Comparison of ENCODE assay signal across 21 cellular contexts in the genomic region with DNA sequence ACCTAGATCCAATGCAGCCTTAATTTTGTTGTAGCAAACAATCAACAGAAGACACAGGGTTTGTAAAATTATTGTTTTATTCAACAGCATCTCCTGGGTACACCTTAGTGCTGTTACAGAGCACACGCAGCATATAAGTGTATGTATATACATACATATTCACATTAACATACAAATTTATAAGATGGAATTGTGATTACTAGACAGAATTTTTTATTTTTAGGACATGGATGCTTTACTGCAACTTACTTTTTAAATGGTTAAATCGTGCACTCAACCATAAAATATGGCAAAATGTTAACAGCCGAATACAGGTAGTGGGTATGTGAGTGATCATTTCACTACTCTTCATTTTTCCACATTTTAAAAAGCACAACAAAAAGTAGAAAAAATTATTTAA. TPM values are rescaled to one million over a fixed set of nuclear protein-coding genes. Genes with fewer than 3 reads are reported as not detected.
DNase-seq lines count a peak whose midpoint lies in the region; ATAC-seq, FAIRE-seq and TF ChIP-seq lines count a peak whose summit lies in the region.
"Had no signal": no experiment of that assay in that cellular context is flagged by ENCODE, and none has a peak within 500 bp of the region (broad histone marks: within the 10 kb centered on the region; RNA-seq: fewer than 3 reads in every experiment).

No MANE protein-coding gene starts in this region.

- H3K4me2 ChIP-seq in HepG2 (ENCODE audit: low read depth, low read length): no peak overlapping the region
- H3K4me2 ChIP-seq: BLaER1 treated with 17β-estradiol and CSF1 and Interleukin-3, amounts not matched to agents 10 nM and 100 nM had no signal

- POLR2A ChIA-PET in HepG2 (lab: Yijun Ruan, JAX): interaction anchor here (1.7 kb wide), 1 partner anchor 16 kb away, joined by 7 read pairs; the partner anchor contains the start of gene HEATR5A

- no TSS peak for BruUV-seq in HepG2 (replicated peaks; lab: Mats Ljungman, UMichigan)

- FAIRE-seq in HepG2 (lab: Jason Lieb, UNC) (no peak), HTR-8/SVneo (lab: Jason Lieb, UNC) (peak; percentile 80)
- FAIRE-seq: D721Med, GM12891, GM19239 had no signal

- DNase-seq in HepG2 (ENCODE audit: low spot score) (no peak), right lobe of liver (no peak), HTR-8/SVneo (ENCODE audit: insufficient read length, low spot score) (no peak), dorsolateral prefrontal cortex (no peak), GOT3 (lab: John Stamatoyannopoulos, UW) (no peak)
- DNase-seq: ACHN; AML-193; Caco-2; Calu3; CD4-positive, alpha-beta T cell; CD8-positive, alpha-beta T cell; DMS79 treated with DMSO at 0.1 percent for 48 hours; GF-D8 had no signal

- 97% methylated on average over 3 of the region's 3 CpGs for WGBS in HepG2 (ENCODE audit: low lambda C conversion rate)
- WGBS in right lobe of liver (ENCODE audit: insufficient coverage, low coverage, low lambda C conversion rate, missing lambda C conversion rate): 98% methylated on average over 3 of the region's 3 CpGs

- H3K9ac ChIP-seq in HepG2 (ENCODE audit: insufficient read depth, low read depth, low read length): no peak overlapping the region
- H3K9ac ChIP-seq: BLaER1 treated with 17β-estradiol and CSF1 and Interleukin-3, amounts not matched to agents 10 nM and 100 nM had no signal

- TF ChIP-seq CTCF in HepG2 (CRISPR knock-in tag; IDR thresholded peaks at IDR 0.05): no peak
- TF ChIP-seq CTCF in right lobe of liver (IDR thresholded peaks at IDR 0.05): no peak
- TF ChIP-seq CTCF in VCaP (conservative IDR thresholded peaks at IDR 0.05): no peak
- no peak for TF ChIP-seq CTCF in dorsolateral prefrontal cortex (IDR thresholded peaks at IDR 0.05 in 54 of 56, conservative IDR thresholded peaks at IDR 0.05 in 2 of 56; ENCODE audit: low read depth in 1 of 56, partially characterized antibody in 56 of 56)

- ATAC-seq in HepG2 (no peak), right lobe of liver (no peak), GM18511 (IDR thresholded peaks at IDR 0.05; ENCODE audit: unreplicated experiment) (no peak)
- ATAC-seq: CD8-positive, alpha-beta T cell had no signal

- no peaks in the 10 kb centered on the region for H4K20me1 ChIP-seq in HepG2 (ENCODE audit: insufficient read depth, low read length)

- TF ChIP-seq POLR2A in HepG2 (IDR thresholded peaks at IDR 0.05; ENCODE audit: insufficient read depth in 1 of 2, low read depth in 2 of 2, low read length in 2 of 2): no peak
- no peak for TF ChIP-seq POLR2A in right lobe of liver (IDR thresholded peaks at IDR 0.05)

- H3K79me2 ChIP-seq in HepG2 (ENCODE audit: insufficient read depth, low read length): peaks cover 15% of the 10 kb centered on the region

- TF ChIP-seq RAD21 in HepG2 (CRISPR knock-in tag; IDR thresholded peaks at IDR 0.05): no peak

- peaks cover 4 to 28% of the 10 kb centered on the region in 2 experiments for H3K36me3 ChIP-seq in HepG2 (replicated peaks in 1 of 2; ENCODE audit: control insufficient read depth in 1 of 2, insufficient read depth in 2 of 2, low read length in 2 of 2)
- peaks cover 0 to 6% (median 0%) of the 10 kb centered on the region in 4 donors for H3K36me3 ChIP-seq in right lobe of liver

- CTCF ChIA-PET in HepG2 (lab: Yijun Ruan, JAX; ENCODE audit: low intra/inter-chr PET ratio, low total read pairs): no interaction called here

- TF ChIP-seq EP300 in HepG2 (IDR thresholded peaks at IDR 0.05; ENCODE audit: low read depth in 2 of 2, low read length in 2 of 2) (no peak), HepG2 (CRISPR knock-in tag; IDR thresholded peaks at IDR 0.05; ENCODE audit: borderline replicate concordance) (no peak)

- no peaks in the 10 kb centered on the region for H3K27me3 ChIP-seq in HepG2 (ENCODE audit: control insufficient read depth in 1 of 2, insufficient read depth in 2 of 2, low read length in 2 of 2)
- no peaks in the 10 kb centered on the region for H3K27me3 ChIP-seq in right lobe of liver
- H3K27me3 ChIP-seq in dorsolateral prefrontal cortex: no peaks in the 10 kb centered on the region
- H3K27me3 ChIP-seq: BLaER1 treated with 17β-estradiol and CSF1 and Interleukin-3, amounts not matched to agents 10 nM and 100 nM had no signal

- peaks cover 6% of the 10 kb centered on the region for H3K4me1 ChIP-seq in HepG2 (ENCODE audit: insufficient read depth, low read length)
- no peaks in the 10 kb centered on the region for H3K4me1 ChIP-seq in right lobe of liver
- H3K4me1 ChIP-seq: BLaER1 treated with 17β-estradiol and CSF1 and Interleukin-3, amounts not matched to agents 10 nM and 100 nM had no signal

- in situ Hi-C loops in HepG2 (cut with HindIII; ENCODE audit: extremely low pct_ligation_motif_present, low pct_unique_long_range_greater_than_20kb): no loop called here

- H3K9me3 ChIP-seq in HepG2 (ENCODE audit: low read length) (no peaks in the 10 kb centered on the region), right lobe of liver (no peaks in the 10 kb centered on the region)
- H3K9me3 ChIP-seq: BLaER1 treated with 17β-estradiol and CSF1 and Interleukin-3, amounts not matched to agents 10 nM and 100 nM; Caco-2 had no signal

- intact Hi-C loops in HepG2 (cut with micrococcal nuclease; ENCODE audit: unreplicated experiment): no loop called here
- intact Hi-C loops in right lobe of liver (cut with DNase I): no loop called here
- intact Hi-C loops in dorsolateral prefrontal cortex (cut with DNase I): no loop called here

- no peak overlapping the region for H3K4me3 ChIP-seq in HepG2 (replicated peaks in 1 of 3; ENCODE audit: insufficient read depth in 1 of 3, low read depth in 2 of 3, low read length in 3 of 3)
- H3K4me3 ChIP-seq in right lobe of liver: no peak overlapping the region
- no peak overlapping the region for H3K4me3 ChIP-seq in dorsolateral prefrontal cortex
- H3K4me3 ChIP-seq: BLaER1 treated with 17β-estradiol and CSF1 and Interleukin-3, amounts not matched to agents 10 nM and 100 nM had no signal

- H2AFZ ChIP-seq in HepG2 (ENCODE audit: low read length): no peak overlapping the region

- H3K27ac ChIP-seq in HepG2 (ENCODE audit: extremely low read length, insufficient read depth, low read length) (no peak overlapping the region), right lobe of liver (no peak overlapping the region), VCaP (peak overlapping the region; percentile 10; the same call in 1 of the 2 replicates), dorsolateral prefrontal cortex (no peak overlapping the region)
- H3K27ac ChIP-seq: 22Rv1; BLaER1 treated with 17β-estradiol and CSF1 and Interleukin-3, amounts not matched to agents 10 nM and 100 nM; C4-2B had no signal

RNA-seq across cellular contexts. Expression of gene HEATR5A, which starts 16.6 kb away (rescaled TPM):
- total RNA-seq in HepG2 (2016; rRNA removed; fragmentation: Illumina TruSeq; extraction: Trizol) (105 and 172 TPM in 2 replicates), right lobe of liver (10 to 100 TPM; 13.2 to 20.8 (median 17.6) TPM), dorsolateral prefrontal cortex (10 to 100 TPM; 21.3 to 55.7 (median 34.4) TPM)
- 20.4 and 21.9 TPM in 2 replicates for total RNA-seq in HepG2 (2016; cell fraction: cytosol; rRNA removed; fragmentation: Illumina TruSeq; extraction: Trizol; ENCODE audit: low read depth)
- total RNA-seq in HepG2 (2016; cell fraction: insoluble cytoplasmic fraction; rRNA removed; fragmentation: Illumina TruSeq; extraction: Trizol): 101 and 173 TPM in 2 replicates
- total RNA-seq in HepG2 (2016; cell fraction: membrane; rRNA removed; fragmentation: Illumina TruSeq; extraction: Trizol): 25.0 and 28.4 TPM in 2 replicates
- 106 and 117 TPM in 2 replicates for total RNA-seq in HepG2 (2016; cell fraction: nucleus; rRNA removed; fragmentation: Illumina TruSeq; extraction: Trizol)
- polyA plus RNA-seq in HepG2 (2011; rRNA removed): 35.4 and 36.4 TPM in 2 replicates
- polyA plus RNA-seq in HepG2 (2011; cell fraction: cytosol; rRNA removed): 18.7 and 28.7 TPM in 2 replicates
- polyA plus RNA-seq in HepG2 (2011; cell fraction: nucleus; rRNA removed): 17.1 and 21.5 TPM in 2 replicates
- 36.1 and 45.9 TPM in 2 replicates for polyA plus RNA-seq in HepG2 (2012)
- 7.9 and 8.6 TPM in 2 replicates for polyA plus RNA-seq in HepG2 (2016; cell fraction: cytosol; fragmentation: Illumina TruSeq; extraction: Trizol; ENCODE audit: low read depth)
- polyA plus RNA-seq in HepG2 (2016; cell fraction: insoluble cytoplasmic fraction; fragmentation: Illumina TruSeq; extraction: Trizol; ENCODE audit: low read depth): 69.4 and 72.9 TPM in 2 replicates
- polyA plus RNA-seq in HepG2 (2016; cell fraction: membrane; fragmentation: Illumina TruSeq; extraction: Trizol; ENCODE audit: low read depth): 11.9 and 12.6 TPM in 2 replicates
- 46.2 and 49.9 TPM in 2 replicates for polyA plus RNA-seq in HepG2 (2016; cell fraction: nucleus; fragmentation: Illumina TruSeq; extraction: Trizol; ENCODE audit: insufficient read depth, low read depth)
- polyA minus RNA-seq in HepG2 (2011; rRNA and poly(A)+ RNA removed; ENCODE audit: low replicate concordance): 118 and 198 TPM in 2 replicates
- 44.9 and 53.1 TPM in 2 replicates for polyA minus RNA-seq in HepG2 (2011; cell fraction: cytosol; rRNA and poly(A)+ RNA removed)
- polyA minus RNA-seq in HepG2 (2011; cell fraction: nucleus; rRNA and poly(A)+ RNA removed): 106 and 121 TPM in 2 replicates

RNA-seq across cellular contexts. Expression of gene DTD2, which starts 53.6 kb away (rescaled TPM):
- 49.8 and 68.8 TPM in 2 replicates for total RNA-seq in HepG2 (2016; rRNA removed; fragmentation: Illumina TruSeq; extraction: Trizol)
- total RNA-seq in HepG2 (2016; cell fraction: cytosol; rRNA removed; fragmentation: Illumina TruSeq; extraction: Trizol; ENCODE audit: low read depth): 29.9 and 37.9 TPM in 2 replicates
- total RNA-seq in HepG2 (2016; cell fraction: insoluble cytoplasmic fraction; rRNA removed; fragmentation: Illumina TruSeq; extraction: Trizol): 53.1 and 63.5 TPM in 2 replicates
- total RNA-seq in HepG2 (2016; cell fraction: membrane; rRNA removed; fragmentation: Illumina TruSeq; extraction: Trizol): 110 and 116 TPM in 2 replicates
- 23.2 and 25.1 TPM in 2 replicates for total RNA-seq in HepG2 (2016; cell fraction: nucleus; rRNA removed; fragmentation: Illumina TruSeq; extraction: Trizol)
- 22.3 and 22.5 TPM in 2 replicates for polyA plus RNA-seq in HepG2 (2011; rRNA removed)
- 29.0 and 29.5 TPM in 2 replicates for polyA plus RNA-seq in HepG2 (2011; cell fraction: cytosol; rRNA removed)
- 12.9 and 15.9 TPM in 2 replicates for polyA plus RNA-seq in HepG2 (2011; cell fraction: nucleus; rRNA removed)
- 22.3 and 30.1 TPM in 2 replicates for polyA plus RNA-seq in HepG2 (2012)
- 23.7 and 37.0 TPM in 2 replicates for polyA plus RNA-seq in HepG2 (2016; cell fraction: cytosol; fragmentation: Illumina TruSeq; extraction: Trizol; ENCODE audit: low read depth)
- 61.0 and 63.9 TPM in 2 replicates for polyA plus RNA-seq in HepG2 (2016; cell fraction: insoluble cytoplasmic fraction; fragmentation: Illumina TruSeq; extraction: Trizol; ENCODE audit: low read depth)
- polyA plus RNA-seq in HepG2 (2016; cell fraction: membrane; fragmentation: Illumina TruSeq; extraction: Trizol; ENCODE audit: low read depth): 76.4 and 78.9 TPM in 2 replicates
- 28.5 and 28.7 TPM in 2 replicates for polyA plus RNA-seq in HepG2 (2016; cell fraction: nucleus; fragmentation: Illumina TruSeq; extraction: Trizol; ENCODE audit: insufficient read depth, low read depth)
- 7.0 and 35.4 TPM in 2 replicates for polyA minus RNA-seq in HepG2 (2011; rRNA and poly(A)+ RNA removed; ENCODE audit: low replicate concordance)
- 28.0 and 32.8 TPM in 2 replicates for polyA minus RNA-seq in HepG2 (2011; cell fraction: cytosol; rRNA and poly(A)+ RNA removed)
- polyA minus RNA-seq in HepG2 (2011; cell fraction: nucleus; rRNA and poly(A)+ RNA removed): 26.9 and 32.9 TPM in 2 replicates
- total RNA-seq in right lobe of liver: 10 to 100 TPM in 4 of 6 experiments, 1 to 10 TPM in 2; 8.1 to 20.0 (median 11.8) TPM
- 10 to 100 TPM; 11.4 to 33.1 (median 22.2) TPM for total RNA-seq in dorsolateral prefrontal cortex
